ENCODE assay signal across 8 cellular contexts in genomic region chr20:57710841-57711240, GRCh38. TPM values are rescaled to one million over a fixed set of nuclear protein-coding genes. Genes with fewer than 3 reads are reported as not detected.
A peak's percentile ranks its signal among the peaks of the same experiment; 100 is the strongest.
DNase-seq lines count a peak whose midpoint lies in the region; ATAC-seq and TF ChIP-seq lines count a peak whose summit lies in the region.

No MANE protein-coding gene starts in this region.

- peaks cover 26 to 28% of the 10 kb centered on the region in 2 donors for H3K27me3 Mint-ChIP-seq in CD8-positive, alpha-beta memory T cell

- H3K4me3 Mint-ChIP-seq in CD8-positive, alpha-beta memory T cell, result peak overlapping the region; percentile 80 to 92 (median 84)

- intact Hi-C loops in esophagus muscularis mucosa (cut with DNase I), result loop anchor here (5.0 kb wide), 1 partner anchor 36 kb away; no protein-coding TSS in a partner anchor
- intact Hi-C loops in psoas muscle (cut with DNase I), result no loop called here

- peaks cover 0 to 4% (median 0%) of the 10 kb centered on the region in 5 donors for H3K9me3 Mint-ChIP-seq in CD8-positive, alpha-beta memory T cell

- no peak for ATAC-seq in psoas muscle
- no peak for ATAC-seq in HG02870 (IDR thresholded peaks at IDR 0.05; ENCODE audit: unreplicated experiment)

- TF ChIP-seq CTCF in Peyer's patch (IDR thresholded peaks at IDR 0.05) (no peak), esophagus muscularis mucosa (IDR thresholded peaks at IDR 0.05) (no peak), psoas muscle (IDR thresholded peaks at IDR 0.05) (no peak)

- H3K36me3 Mint-ChIP-seq in CD8-positive, alpha-beta memory T cell, result peaks cover 0 to 10% (median 0%) of the 10 kb centered on the region in 3 donors

- H3K4me1 Mint-ChIP-seq in CD8-positive, alpha-beta memory T cell, result peaks cover 14 to 41% (median 17%) of the 10 kb centered on the region in 3 donors

- POLR2A ChIA-PET in CD8-positive, alpha-beta memory T cell (lab: Charles Lee), result interaction anchor here (0.6 to 1.7 kb wide), 4 partner anchors 83 to 319 kb away, joined by 3 to 6 read pairs (median 5); partner anchors contain the start of gene RBM38

- H3K27ac Mint-ChIP-seq in CD8-positive, alpha-beta memory T cell, result peak overlapping the region in 7 of 8 donors; percentile 89 to 99 (median 91)

- no peaks in the 10 kb centered on the region for H3K9me3 ChIP-seq in CD8-positive, alpha-beta memory T cell (ENCODE audit: low read length)
- H3K9me3 ChIP-seq in Peyer's patch (no peaks in the 10 kb centered on the region), esophagus muscularis mucosa (no peaks in the 10 kb centered on the region), psoas muscle (no peaks in the 10 kb centered on the region)

- WGBS in esophagus muscularis mucosa, result 27% methylated on average over 6 of the region's 6 CpGs
- 19 to 49% (median 24%) methylated on average over 6 of the region's 6 CpGs for WGBS in psoas muscle, 3 donors

- H3K36me3 ChIP-seq in CD8-positive, alpha-beta memory T cell (ENCODE audit: insufficient read depth, low read length), result no peaks in the 10 kb centered on the region
- no peaks in the 10 kb centered on the region for H3K36me3 ChIP-seq in Peyer's patch
- H3K36me3 ChIP-seq in esophagus muscularis mucosa, result no peaks in the 10 kb centered on the region
- no peaks in the 10 kb centered on the region for H3K36me3 ChIP-seq in psoas muscle (ENCODE audit: insufficient read depth in 1 of 2, low read depth in 1 of 2)

- DNase-seq in CD8-positive, alpha-beta memory T cell, result no peak
- no peak for DNase-seq in Peyer's patch
- DNase-seq in esophagus muscularis mucosa (ENCODE audit: extremely low spot score), result no peak
- DNase-seq in psoas muscle, result no peak
- no peak for DNase-seq in anterior cingulate cortex (lab: John Stamatoyannopoulos, UW)
- DNase-seq in NCI-H748 (lab: John Stamatoyannopoulos, UW; ENCODE audit: unreplicated experiment), result no peak
- no peak for DNase-seq in activated effector memory CD4-positive, alpha-beta T cell treated with anti-CD3 and anti-CD28 coated beads, Interleukin-2, amount 50 U/mL, for 16 hours

- no peak for TF ChIP-seq POLR2A in Peyer's patch (IDR thresholded peaks at IDR 0.05)
- TF ChIP-seq POLR2A in esophagus muscularis mucosa (IDR thresholded peaks at IDR 0.05; ENCODE audit: low read depth), result no peak

- H3K27me3 ChIP-seq in CD8-positive, alpha-beta memory T cell (ENCODE audit: insufficient read depth, low read length, poor library complexity, severe bottlenecking), result peaks cover 9% of the 10 kb centered on the region
- H3K27me3 ChIP-seq in Peyer's patch, result no peaks in the 10 kb centered on the region
- H3K27me3 ChIP-seq in esophagus muscularis mucosa, result no peaks in the 10 kb centered on the region
- H3K27me3 ChIP-seq in psoas muscle (ENCODE audit: insufficient read depth in 3 of 3, low read length in 2 of 3), result no peaks in the 10 kb centered on the region

- peak overlapping the region; percentile 84 for H3K4me3 ChIP-seq in CD8-positive, alpha-beta memory T cell (ENCODE audit: low read length)
- peak overlapping the region; percentile 60 to 92 (median 80) for H3K4me3 ChIP-seq in Peyer's patch
- peak overlapping the region; percentile 67 to 86 (median 81) for H3K4me3 ChIP-seq in esophagus muscularis mucosa
- peak overlapping the region; percentile 69 for H3K4me3 ChIP-seq in psoas muscle

- CTCF ChIA-PET in CD8-positive, alpha-beta memory T cell (lab: Charles Lee), result interaction anchor here (1.0 to 2.3 kb wide), 7 partner anchors 10 to 114 kb away, joined by 3 to 9 read pairs (median 4); no protein-coding TSS in a partner anchor

- H3K4me1 ChIP-seq in CD8-positive, alpha-beta memory T cell (ENCODE audit: insufficient read depth, low read length), result peaks cover 16% of the 10 kb centered on the region
- H3K4me1 ChIP-seq in Peyer's patch (peaks cover 0 to 20% (median 2%) of the 10 kb centered on the region in 4 donors), esophagus muscularis mucosa (peaks cover 45 to 81% (median 76%) of the 10 kb centered on the region in 4 donors), psoas muscle (peaks cover 64% of the 10 kb centered on the region)

- TF ChIP-seq EP300 in esophagus muscularis mucosa (IDR thresholded peaks at IDR 0.05), result no peak

- no peak overlapping the region for H3K27ac ChIP-seq in CD8-positive, alpha-beta memory T cell (ENCODE audit: low read depth, low read length)
- H3K27ac ChIP-seq in Peyer's patch (peak overlapping the region; percentile 83 to 92 (median 90)), esophagus muscularis mucosa (replicated peaks in 1 of 4) (peak overlapping the region; percentile 88 to 94 (median 90)), psoas muscle (peak overlapping the region; percentile 83)

RNA-seq across cellular contexts. Expression of gene PMEPA1, which starts 1.0 kb away (rescaled TPM):
- 1 to 10 TPM; 3.8 to 4.4 TPM for total RNA-seq in CD8-positive, alpha-beta memory T cell
- polyA plus RNA-seq in CD8-positive, alpha-beta memory T cell, result 0.30 TPM
- total RNA-seq in Peyer's patch (1 to 10 TPM; 3.3 to 5.5 (median 4.6) TPM), esophagus muscularis mucosa (10 to 100 TPM; 10.4 to 37.8 (median 17.4) TPM), psoas muscle (10 to 100 TPM in 3 of 4 donors, 1 to 10 TPM in 1; 8.9 to 19.5 (median 15.6) TPM)
- polyA plus RNA-seq in psoas muscle, result 10 to 100 TPM; 17.1 to 34.0 (median 30.7) TPM
